In the genomic region with DNA sequence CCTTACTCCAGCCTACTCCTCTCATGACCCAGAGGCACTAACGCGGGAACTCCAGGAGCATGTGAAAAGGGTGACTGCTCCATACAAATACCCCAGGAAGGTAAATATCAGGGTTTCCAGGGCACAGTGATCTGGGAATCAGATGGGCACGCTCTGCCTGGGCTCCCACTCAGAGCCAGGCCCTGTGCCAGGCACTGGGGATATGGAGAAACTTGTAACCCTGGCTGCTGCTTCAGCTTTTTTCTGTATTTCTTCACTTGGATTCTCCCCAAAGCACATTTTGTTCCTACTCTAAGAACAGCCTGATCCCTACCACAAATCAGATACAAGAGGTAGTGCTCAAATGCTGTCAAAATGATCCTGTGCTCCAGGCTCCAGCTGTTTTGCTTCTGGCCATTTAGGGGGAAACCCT, we compare ENCODE assay signal across 4 cellular contexts. TPM values are rescaled to one million over a fixed set of nuclear protein-coding genes. Genes with fewer than 3 reads are reported as not detected.
"Had no signal": no experiment of that assay in that cellular context is flagged by ENCODE, and none has a peak within 500 bp of the region (broad histone marks: within the 10 kb centered on the region; RNA-seq: fewer than 3 reads in every experiment).

No MANE protein-coding gene starts in this region.

RNA-seq across cellular contexts. Expression of gene ACSM2A, which starts 11.5 kb away (rescaled TPM):
- total RNA-seq: activated CD4-positive, alpha-beta T cell treated with anti-CD3 and anti-CD28 coated beads, Interleukin-2, amount 10 ng/mL, durations not matched to agents 24 days and 14 days; activated CD8-positive, alpha-beta T cell treated with anti-CD3 and anti-CD28 coated beads, Interleukin-2, amount 10 ng/mL, durations not matched to agents 7 days and 5 days; natural killer cell; pulmonary artery endothelial cell had no signal

RNA-seq across cellular contexts. Expression of gene ACSM5, which starts 30.5 kb away (rescaled TPM):
- total RNA-seq: activated CD4-positive, alpha-beta T cell treated with anti-CD3 and anti-CD28 coated beads, Interleukin-2, amount 10 ng/mL, durations not matched to agents 24 days and 14 days; activated CD8-positive, alpha-beta T cell treated with anti-CD3 and anti-CD28 coated beads, Interleukin-2, amount 10 ng/mL, durations not matched to agents 7 days and 5 days; natural killer cell; pulmonary artery endothelial cell had no signal

RNA-seq across cellular contexts. Expression of gene PDILT, which starts 35.3 kb away (rescaled TPM):
- total RNA-seq: activated CD4-positive, alpha-beta T cell treated with anti-CD3 and anti-CD28 coated beads, Interleukin-2, amount 10 ng/mL, durations not matched to agents 24 days and 14 days; activated CD8-positive, alpha-beta T cell treated with anti-CD3 and anti-CD28 coated beads, Interleukin-2, amount 10 ng/mL, durations not matched to agents 7 days and 5 days; natural killer cell; pulmonary artery endothelial cell had no signal
